In genomic region chr2:43025709-43026290, GRCh38 we compare ENCODE assay signal across 18 cellular contexts.
DNase-seq lines count a peak whose midpoint lies in the region; ATAC-seq, FAIRE-seq and TF ChIP-seq lines count a peak whose summit lies in the region.
"Had no signal": no experiment of that assay in that cellular context is flagged by ENCODE, and none has a peak within 500 bp of the region (broad histone marks: within the 10 kb centered on the region; RNA-seq: fewer than 3 reads in every experiment).

No MANE protein-coding gene starts in this region.

- POLR2A ChIA-PET in Caco-2 (lab: Charles Lee) (no interaction called here), WTC11 (lab: Charles Lee) (no interaction called here)

- FAIRE-seq in keratinocyte (lab: Jason Lieb, UNC) = peak; percentile 13
- FAIRE-seq: endothelial cell of umbilical vein, frontal cortex, G401.6, GM12892, RCC 7860 had no signal

- H3K27me3 ChIP-seq in Caco-2 (replicated peaks; ENCODE audit: control insufficient read depth, insufficient read depth, low read length) (no peaks in the 10 kb centered on the region), keratinocyte (ENCODE audit: control insufficient read depth, extremely low read depth, insufficient read depth, low read length) (no peaks in the 10 kb centered on the region)

- no TSS peak for BruUV-seq in Caco-2 (replicated peaks; lab: Mats Ljungman, UMichigan)

- dilution Hi-C loops in keratinocyte (cut with MboI; ENCODE audit: extremely low pct_ligation_motif_present, low sequenced_read_pairs) = no loop called here

- no peak for TF ChIP-seq CTCF in Caco-2 (IDR thresholded peaks at IDR 0.05; ENCODE audit: insufficient read depth in 1 of 2, low read depth in 1 of 2, low read length in 1 of 2, severe bottlenecking in 1 of 2, unreplicated experiment in 1 of 2)
- TF ChIP-seq CTCF in WTC11 (IDR thresholded peaks at IDR 0.05) = no peak
- no peak for TF ChIP-seq CTCF in keratinocyte (optimal IDR thresholded peaks at IDR 0.05 in 1 of 3, IDR thresholded peaks at IDR 0.05 in 1 of 3, conservative IDR thresholded peaks at IDR 0.05 in 1 of 3; ENCODE audit: extremely low read depth in 1 of 3, insufficient read depth in 2 of 3, low read length in 3 of 3)

- ATAC-seq in WTC11 = no peak
- no peak for ATAC-seq in GM18519 (IDR thresholded peaks at IDR 0.05; ENCODE audit: low FRiP score, unreplicated experiment)
- ATAC-seq in GM21526 (IDR thresholded peaks at IDR 0.05; ENCODE audit: low FRiP score, unreplicated experiment) = no peak
- ATAC-seq: activated T-helper 17 cell treated with anti-CD3 and anti-CD28 coated beads, Interleukin-2, amount 50 U/mL, for 72 hours had no signal

- peaks cover 16% of the 10 kb centered on the region for H3K36me3 Mint-ChIP-seq in Caco-2 (ENCODE audit: insufficient read depth, unreplicated experiment)
- H3K36me3 Mint-ChIP-seq in WTC11 = peaks cover 8% of the 10 kb centered on the region

- H3K4me3 Mint-ChIP-seq in Caco-2 (ENCODE audit: unreplicated experiment) = no peak overlapping the region
- H3K4me3 Mint-ChIP-seq in WTC11 = no peak overlapping the region
- H3K4me3 Mint-ChIP-seq: activated T-helper 17 cell treated with anti-CD3 and anti-CD28 coated beads, Interleukin-2, amount 50 U/mL, for 72 hours; stimulated activated naive CD8-positive, alpha-beta T cell treated with anti-CD3 and anti-CD28 coated beads, Interleukin-15, Interleukin-2, amounts not matched to agents 100 ng/mL and 50 ng/mL, for 24 hours had no signal

- no peak overlapping the region for H2AFZ ChIP-seq in keratinocyte (ENCODE audit: control insufficient read depth, low read length)

- DNase-seq in Caco-2 (no peak), WTC11 (ENCODE audit: low spot score) (no peak), keratinocyte (ENCODE audit: low read depth, low spot score) (no peak), DMS53 (lab: John Stamatoyannopoulos, UW) (no peak), SHP77 (lab: John Stamatoyannopoulos, UW) (no peak)
- DNase-seq: NCI-H2081 had no signal

- H3K27me3 Mint-ChIP-seq in Caco-2 (ENCODE audit: insufficient read depth, unreplicated experiment) = no peaks in the 10 kb centered on the region
- H3K27me3 Mint-ChIP-seq in WTC11 (ENCODE audit: low read depth) = no peaks in the 10 kb centered on the region; the same call in none of the 2 replicates
- H3K27me3 Mint-ChIP-seq: activated T-helper 17 cell treated with anti-CD3 and anti-CD28 coated beads, Interleukin-2, amount 50 U/mL, for 72 hours; naive thymus-derived CD8-positive, alpha-beta T cell; stimulated activated naive CD8-positive, alpha-beta T cell treated with anti-CD3 and anti-CD28 coated beads, Interleukin-15, Interleukin-2, amounts not matched to agents 100 ng/mL and 50 ng/mL, for 24 hours had no signal

- intact Hi-C loops in Caco-2 (cut with micrococcal nuclease; ENCODE audit: unreplicated experiment) = loop anchor here (2.0 kb wide), 1 partner anchor 15 kb away; no protein-coding TSS in a partner anchor

- H3K4me2 ChIP-seq in keratinocyte (ENCODE audit: control insufficient read depth, extremely low read depth, insufficient read depth, low read depth, low read length) = no peak overlapping the region

- H3K4me1 ChIP-seq in Caco-2 = peaks cover 38% of the 10 kb centered on the region
- peaks cover 13% of the 10 kb centered on the region for H3K4me1 ChIP-seq in keratinocyte (ENCODE audit: control insufficient read depth, extremely low read depth, insufficient read depth, low read length)
- H3K4me1 ChIP-seq: psoas muscle had no signal

- H3K27ac Mint-ChIP-seq in Caco-2 (ENCODE audit: unreplicated experiment) (peak overlapping the region; percentile 31), WTC11 (no peak overlapping the region)
- H3K27ac Mint-ChIP-seq: activated T-helper 17 cell treated with anti-CD3 and anti-CD28 coated beads, Interleukin-2, amount 50 U/mL, for 72 hours; stimulated activated naive CD8-positive, alpha-beta T cell treated with anti-CD3 and anti-CD28 coated beads, Interleukin-15, Interleukin-2, amounts not matched to agents 100 ng/mL and 50 ng/mL, for 24 hours had no signal

- H3K9ac ChIP-seq in keratinocyte (ENCODE audit: control insufficient read depth, extremely low read depth, insufficient read depth, low read length) = no peak overlapping the region

- H3K36me3 ChIP-seq in Caco-2 (ENCODE audit: control insufficient read depth, insufficient read depth, low read length) (0 out of 2 replicates have a peak, but pooled peaks cover 1% of the 10 kb centered on the region), keratinocyte (ENCODE audit: control insufficient read depth in 2 of 2, extremely low read depth in 1 of 2, insufficient read depth in 2 of 2, low read length in 2 of 2) (no peaks in the 10 kb centered on the region)

- no peaks in the 10 kb centered on the region for H4K20me1 ChIP-seq in keratinocyte (ENCODE audit: control insufficient read depth, extremely low read depth, insufficient read depth, low read length)

- CTCF ChIA-PET in Caco-2 (lab: Charles Lee) = interaction anchor here (0.5 to 0.6 kb wide), 2 partner anchors 471 to 503 kb away, joined by 4 to 7 read pairs; no protein-coding TSS in a partner anchor
- CTCF ChIA-PET in WTC11 (lab: Charles Lee) = interaction anchor here (0.8 to 4.8 kb wide), 6 partner anchors 13 to 201 kb away, joined by 3 to 31 read pairs (median 8); no protein-coding TSS in a partner anchor

- no peaks in the 10 kb centered on the region for H3K79me2 ChIP-seq in keratinocyte (ENCODE audit: control insufficient read depth, insufficient read depth, low read length)

- no peak overlapping the region for H3K27ac ChIP-seq in keratinocyte (ENCODE audit: control insufficient read depth, insufficient read depth, low read length)
- peak overlapping the region in 13 of 21 experiments; percentile 5 to 88 (median 78) for H3K27ac ChIP-seq in skin epidermis
- H3K27ac ChIP-seq: psoas muscle had no signal

- H3K9me3 Mint-ChIP-seq in Caco-2 (ENCODE audit: unreplicated experiment) (peaks cover 19% of the 10 kb centered on the region), WTC11 (peaks cover 7% of the 10 kb centered on the region)

- H3K4me1 Mint-ChIP-seq in Caco-2 (ENCODE audit: low read depth, unreplicated experiment) (peaks cover 34% of the 10 kb centered on the region), WTC11 (peaks cover 5% of the 10 kb centered on the region)

- no peaks in the 10 kb centered on the region for H3K9me3 ChIP-seq in Caco-2
- H3K9me3 ChIP-seq in keratinocyte (ENCODE audit: control insufficient read depth, low read depth, low read length) = no peaks in the 10 kb centered on the region
- H3K9me3 ChIP-seq: psoas muscle had no signal

- no peaks in the 10 kb centered on the region for H3K9me1 ChIP-seq in keratinocyte (ENCODE audit: control insufficient read depth, extremely low read depth, insufficient read depth, low read length)

- H3K4me3 ChIP-seq in Caco-2 (ENCODE audit: low read depth, low read length) = no peak overlapping the region
- no peak overlapping the region for H3K4me3 ChIP-seq in keratinocyte (ENCODE audit: control insufficient read depth in 2 of 3, extremely low read depth in 1 of 3, insufficient read depth in 2 of 3, low read depth in 1 of 3, low read length in 3 of 3)
- H3K4me3 ChIP-seq in skin epidermis = no peak overlapping the region
- H3K4me3 ChIP-seq: psoas muscle had no signal

TF ChIP-seq in WTC11, 78 proteins besides CTCF, POLR2A, EP300 and RAD21:
- no peak for TF ChIP-seq AFF4 (CRISPR knock-in tag; IDR thresholded peaks at IDR 0.05; ENCODE audit: borderline replicate concordance)
- peak; percentile 81; the same call in 1 of the 2 replicates for TF ChIP-seq ZNF121 (CRISPR knock-in tag; IDR thresholded peaks at IDR 0.05)
- peak; percentile 77; the same call in 1 of the 2 replicates for TF ChIP-seq GTF2I (CRISPR knock-in tag; conservative IDR thresholded peaks at IDR 0.05)
